ENCODE assay signal across 1 cellular context in the genomic region with DNA sequence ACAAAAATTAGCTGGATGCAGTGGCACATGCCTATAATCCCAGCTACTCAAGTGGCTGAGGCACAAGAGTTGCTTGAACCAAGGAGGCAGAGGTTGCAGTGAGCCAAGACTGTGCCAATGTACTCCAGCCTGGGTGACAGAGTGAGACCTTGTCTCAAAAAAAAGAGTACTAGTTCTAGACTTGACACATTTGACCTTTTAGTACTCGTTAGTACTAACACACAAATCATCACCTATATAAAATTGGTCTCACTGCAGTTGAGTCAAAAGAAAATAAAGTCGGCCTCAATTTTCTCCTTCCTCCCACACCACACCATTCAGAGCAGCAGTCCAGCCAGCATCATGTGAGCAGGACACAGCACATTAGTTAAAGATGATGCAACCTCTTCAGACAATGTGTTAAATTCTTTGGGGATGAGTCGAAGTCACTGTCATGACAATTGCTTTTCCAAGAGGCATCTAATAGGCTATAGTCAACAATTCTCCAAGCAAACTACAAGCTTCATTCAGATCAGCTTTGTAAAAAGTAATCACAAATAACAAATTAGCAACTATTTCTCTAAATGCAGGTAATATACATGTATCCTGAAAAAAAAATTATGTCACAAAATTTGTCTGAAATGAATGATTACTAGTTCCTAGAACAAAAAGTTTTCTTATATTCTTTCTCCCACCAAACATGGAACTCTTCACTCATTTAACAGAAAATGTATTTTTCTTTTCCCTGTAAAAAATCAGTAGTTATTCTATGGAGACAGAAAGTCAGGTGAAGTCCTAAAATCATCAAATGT.
TF ChIP-seq lines count a peak whose summit lies in the region.

No MANE protein-coding gene starts in this region.

TF ChIP-seq in K562, 482 proteins besides CTCF, POLR2A, EP300 and RAD21 (continued from another document):
- TF ChIP-seq, protein P1, sequence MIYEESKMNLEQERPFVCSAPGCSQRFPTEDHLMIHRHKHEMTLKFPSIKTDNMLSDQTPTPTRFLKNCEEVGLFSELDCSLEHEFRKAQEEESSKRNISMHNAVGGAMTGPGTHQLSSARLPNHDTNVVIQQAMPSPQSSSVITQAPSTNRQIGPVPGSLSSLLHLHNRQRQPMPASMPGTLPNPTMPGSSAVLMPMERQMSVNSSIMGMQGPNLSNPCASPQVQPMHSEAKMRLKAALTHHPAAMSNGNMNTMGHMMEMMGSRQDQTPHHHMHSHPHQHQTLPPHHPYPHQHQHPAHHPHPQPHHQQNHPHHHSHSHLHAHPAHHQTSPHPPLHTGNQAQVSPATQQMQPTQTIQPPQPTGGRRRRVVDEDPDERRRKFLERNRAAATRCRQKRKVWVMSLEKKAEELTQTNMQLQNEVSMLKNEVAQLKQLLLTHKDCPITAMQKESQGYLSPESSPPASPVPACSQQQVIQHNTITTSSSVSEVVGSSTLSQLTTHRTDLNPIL (CRISPR knock-in tag; IDR thresholded peaks at IDR 0.05) = 0 out of 2 replicates have a peak, but pooled peaks have one; percentile 20
- TF ChIP-seq, protein P2, sequence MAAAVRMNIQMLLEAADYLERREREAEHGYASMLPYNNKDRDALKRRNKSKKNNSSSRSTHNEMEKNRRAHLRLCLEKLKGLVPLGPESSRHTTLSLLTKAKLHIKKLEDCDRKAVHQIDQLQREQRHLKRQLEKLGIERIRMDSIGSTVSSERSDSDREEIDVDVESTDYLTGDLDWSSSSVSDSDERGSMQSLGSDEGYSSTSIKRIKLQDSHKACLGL (CRISPR knock-in tag; IDR thresholded peaks at IDR 0.05; ENCODE audit: borderline replicate concordance, poor library complexity, severe bottlenecking) = peak; percentile 15
- TF ChIP-seq ZKSCAN1 (IDR thresholded peaks at IDR 0.05; ENCODE audit: low read depth, low read length) (no peak), ZNF239 (CRISPR knock-in tag; IDR thresholded peaks at IDR 0.05) (peak; percentile 74), OTX1 (CRISPR knock-in tag; IDR thresholded peaks at IDR 0.05) (no peak), NR2F6 (CRISPR knock-in tag; IDR thresholded peaks at IDR 0.05) (peak; percentile 57; the same call in 1 of the 2 replicates)
- TF ChIP-seq, protein P3, sequence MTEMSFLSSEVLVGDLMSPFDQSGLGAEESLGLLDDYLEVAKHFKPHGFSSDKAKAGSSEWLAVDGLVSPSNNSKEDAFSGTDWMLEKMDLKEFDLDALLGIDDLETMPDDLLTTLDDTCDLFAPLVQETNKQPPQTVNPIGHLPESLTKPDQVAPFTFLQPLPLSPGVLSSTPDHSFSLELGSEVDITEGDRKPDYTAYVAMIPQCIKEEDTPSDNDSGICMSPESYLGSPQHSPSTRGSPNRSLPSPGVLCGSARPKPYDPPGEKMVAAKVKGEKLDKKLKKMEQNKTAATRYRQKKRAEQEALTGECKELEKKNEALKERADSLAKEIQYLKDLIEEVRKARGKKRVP (CRISPR knock-in tag; IDR thresholded peaks at IDR 0.05) = peak; percentile 99
TF ChIP-seq in K562: peak in this region for 114.
